Comparison of ENCODE assay signal across 24 cellular contexts in genomic region chr12:111414711-111415252, GRCh38. TPM values are rescaled to one million over a fixed set of nuclear protein-coding genes. Genes with fewer than 3 reads are reported as not detected.
DNase-seq lines count a peak whose midpoint lies in the region; ATAC-seq, FAIRE-seq and TF ChIP-seq lines count a peak whose summit lies in the region.
"Had no signal": no experiment of that assay in that cellular context is flagged by ENCODE, and none has a peak within 500 bp of the region (broad histone marks: within the 10 kb centered on the region; RNA-seq: fewer than 3 reads in every experiment).

No MANE protein-coding gene starts in this region.

- H2BK15ac ChIP-seq in H9 (ENCODE audit: low read depth, low read length) = no peak overlapping the region

- H3K27me3 Mint-ChIP-seq in activated T-cell treated with anti-CD3 and anti-CD28 coated beads, Interleukin-2, amount 50 U/mL, for 72 hours (ENCODE audit: low read depth) = no peaks in the 10 kb centered on the region
- no peaks in the 10 kb centered on the region for H3K27me3 Mint-ChIP-seq in activated T-cell treated with anti-CD3 and anti-CD28 coated beads, Interleukin-2, amount 50 U/mL, for 4 hours (ENCODE audit: low read depth)
- H3K27me3 Mint-ChIP-seq in H9 (ENCODE audit: low read depth) = no peaks in the 10 kb centered on the region
- H3K27me3 Mint-ChIP-seq: activated T-cell treated with anti-CD3 and anti-CD28 coated beads, Interleukin-2, amount 50 U/mL, for 24 hours had no signal

- no peak for DNase-seq in activated T-cell treated with anti-CD3 and anti-CD28 coated beads, Interleukin-2, amount 50 U/mL, for 72 hours
- DNase-seq in activated T-cell treated with anti-CD3 and anti-CD28 coated beads, Interleukin-2, amount 50 U/mL, for 4 hours = no peak
- DNase-seq in H9 = no peak
- DNase-seq in K562 (ENCODE audit: extremely low read depth in 1 of 4, low spot score in 3 of 4) = no peak
- DNase-seq: ACHN; activated T-cell treated with anti-CD3 and anti-CD28 coated beads, Interleukin-2, amount 50 U/mL, for 24 hours; Caco-2; head of caudate nucleus; kidney; midbrain; NCI-H1417 treated with DMSO at 0.1 percent for 48 hours; NCI-H226; pancreas; SHP77; stomach had no signal

- H3K23me2 ChIP-seq in H9 (ENCODE audit: insufficient read length, low read depth, low read length, poor library complexity, severe bottlenecking) = no peaks in the 10 kb centered on the region

- no peaks in the 10 kb centered on the region for H4K20me1 ChIP-seq in H9 (ENCODE audit: control insufficient read depth, insufficient read depth, insufficient read length)
- H4K20me1 ChIP-seq in K562 (replicated peaks; ENCODE audit: control insufficient read depth, insufficient read depth, low read length) = peaks cover 47% of the 10 kb centered on the region

- no peaks in the 10 kb centered on the region for H3K9me3 Mint-ChIP-seq in activated T-cell treated with anti-CD3 and anti-CD28 coated beads, Interleukin-2, amount 50 U/mL, for 72 hours
- H3K9me3 Mint-ChIP-seq in activated T-cell treated with anti-CD3 and anti-CD28 coated beads, Interleukin-2, amount 50 U/mL, for 4 hours = no peaks in the 10 kb centered on the region
- no peaks in the 10 kb centered on the region for H3K9me3 Mint-ChIP-seq in H9
- H3K9me3 Mint-ChIP-seq: activated T-cell treated with anti-CD3 and anti-CD28 coated beads, Interleukin-2, amount 50 U/mL, for 24 hours; T-helper 2 cell treated with Interferon-gamma antibody and Interleukin-4, amounts not matched to agents 5 μg/mL and 100 μg/mL, for 36 hours had no signal

- no peak for TF ChIP-seq EP300 in K562 (IDR thresholded peaks at IDR 0.05; ENCODE audit: low read length)

- H3K27me3 ChIP-seq in H9 (ENCODE audit: insufficient read depth, low read length) = no peaks in the 10 kb centered on the region
- H3K27me3 ChIP-seq in K562 (ENCODE audit: control insufficient read depth in 2 of 2, insufficient read depth in 2 of 2, low read length in 2 of 2) = no peaks in the 10 kb centered on the region
- no peaks in the 10 kb centered on the region for H3K27me3 ChIP-seq in neutrophil
- H3K27me3 ChIP-seq: esophagus muscularis mucosa, pancreas, stomach had no signal

- POLR2A ChIA-PET in K562 (lab: Yijun Ruan, JAX) = interaction anchor here (4.0 kb wide), 1 partner anchor 11 kb away, joined by 24 read pairs; no protein-coding TSS in a partner anchor

- no peak for FAIRE-seq in K562 (lab: Jason Lieb, UNC)
- FAIRE-seq: G401.6, kidney, pancreas, urothelium cell line had no signal

- no CpG with 5 or more reads among the region's 7 CpGs for WGBS in H9 (ENCODE audit: extremely low coverage, insufficient read length, low lambda C conversion rate)
- 96% methylated on average over 7 of the region's 7 CpGs for WGBS in K562 (ENCODE audit: insufficient coverage, low coverage, missing lambda C conversion rate)

- H2AFZ ChIP-seq in H9 (ENCODE audit: low read length) (no peak overlapping the region), K562 (ENCODE audit: low read depth, low read length) (no peak overlapping the region)

- H3K4me3 ChIP-seq in K562 = no peak overlapping the region
- H3K4me3 ChIP-seq in neutrophil (ENCODE audit: low read depth in 1 of 2, low read length in 1 of 2) = no peak overlapping the region
- H3K4me3 ChIP-seq: esophagus muscularis mucosa, pancreas, stomach had no signal

- no peak overlapping the region for H4K91ac ChIP-seq in H9 (ENCODE audit: insufficient read length, low read depth, low read length)

- in situ Hi-C loops in K562 (cut with MboI) = no loop called here

- no TSS peak for BruUV-seq in K562 (replicated peaks; lab: Mats Ljungman, UMichigan)

- TF ChIP-seq CTCF in H9 (conservative IDR thresholded peaks at IDR 0.05) = no peak
- TF ChIP-seq CTCF in K562 (IDR thresholded peaks at IDR 0.05 in 2 of 3, conservative IDR thresholded peaks at IDR 0.05 in 1 of 3; ENCODE audit: insufficient read depth in 2 of 3, low read depth in 1 of 3, low read length in 3 of 3) = no peak
- TF ChIP-seq CTCF in neutrophil (IDR thresholded peaks at IDR 0.05) = no peak

- peaks cover 53% of the 10 kb centered on the region for H3K4me1 Mint-ChIP-seq in activated T-cell treated with anti-CD3 and anti-CD28 coated beads, Interleukin-2, amount 50 U/mL, for 72 hours (ENCODE audit: low read depth)
- peaks cover 62% of the 10 kb centered on the region for H3K4me1 Mint-ChIP-seq in activated T-cell treated with anti-CD3 and anti-CD28 coated beads, Interleukin-2, amount 50 U/mL, for 4 hours (ENCODE audit: low read depth)
- peaks cover 51 to 58% of the 10 kb centered on the region in 2 experiments for H3K4me1 Mint-ChIP-seq in H9

- H3K9me3 ChIP-seq in H9 (ENCODE audit: control insufficient read depth, low read depth, low read length) (no peaks in the 10 kb centered on the region), K562 (replicated peaks; ENCODE audit: control insufficient read depth, insufficient read depth, low read depth, low read length) (no peaks in the 10 kb centered on the region), neutrophil (no peaks in the 10 kb centered on the region)
- H3K9me3 ChIP-seq: Caco-2, esophagus muscularis mucosa, pancreas, stomach had no signal

- no peak overlapping the region for H2BK120ac ChIP-seq in H9 (ENCODE audit: low read depth, low read length, poor library complexity, severe bottlenecking)

- no peak overlapping the region for H3K23ac ChIP-seq in H9 (ENCODE audit: insufficient read length, low read depth, low read length)

- H3K4me1 ChIP-seq in H9 (ENCODE audit: insufficient read depth, low read length) (peaks cover 6% of the 10 kb centered on the region), K562 (replicated peaks in 1 of 2; ENCODE audit: control insufficient read depth in 2 of 2, insufficient read depth in 2 of 2, low read length in 2 of 2) (peaks cover 43% of the 10 kb centered on the region in 2 experiments), neutrophil (ENCODE audit: control insufficient read depth in 1 of 2, insufficient read depth in 1 of 2, low read depth in 1 of 2, low read length in 1 of 2) (peaks cover 24 to 37% of the 10 kb centered on the region in 2 experiments)
- H3K4me1 ChIP-seq: Caco-2 had no signal

- H3K4me2 ChIP-seq in H9 (ENCODE audit: insufficient read depth, insufficient read length, low read length) (no peak overlapping the region), K562 (ENCODE audit: insufficient read depth, low read length) (no peak overlapping the region)

- H3K18ac ChIP-seq in H9 (ENCODE audit: insufficient read length, low read depth, low read length) = no peak overlapping the region

- H3K27ac Mint-ChIP-seq in activated T-cell treated with anti-CD3 and anti-CD28 coated beads, Interleukin-2, amount 50 U/mL, for 72 hours = peak overlapping the region; percentile 58
- peak overlapping the region in 2 of 3 experiments; percentile 38 to 81; a peak in 3 of 7 replicates for H3K27ac Mint-ChIP-seq in H9
- H3K27ac Mint-ChIP-seq: T-helper 2 cell treated with Interferon-gamma antibody and Interleukin-4, amounts not matched to agents 5 μg/mL and 100 μg/mL, for 36 hours had no signal

- H3K27ac ChIP-seq in H9 (ENCODE audit: insufficient read length, low read depth, low read length) (no peak overlapping the region), K562 (ENCODE audit: extremely low read depth, low read depth, low read length) (peak overlapping the region; percentile 29; the same call in 1 of the 3 replicates), neutrophil (peak overlapping the region; percentile 9)
- H3K27ac ChIP-seq: esophagus muscularis mucosa, pancreas had no signal

- no peak overlapping the region for H3T11ph ChIP-seq in H9 (ENCODE audit: low read length)

- H3K4me3 Mint-ChIP-seq in activated T-cell treated with anti-CD3 and anti-CD28 coated beads, Interleukin-2, amount 50 U/mL, for 72 hours = no peak overlapping the region
- H3K4me3 Mint-ChIP-seq in activated T-cell treated with anti-CD3 and anti-CD28 coated beads, Interleukin-2, amount 50 U/mL, for 4 hours = no peak overlapping the region
- no peak overlapping the region; a peak in 1 of 5 replicates for H3K4me3 Mint-ChIP-seq in H9
- H3K4me3 Mint-ChIP-seq: activated T-cell treated with anti-CD3 and anti-CD28 coated beads, Interleukin-2, amount 50 U/mL, for 24 hours; T-helper 2 cell treated with Interferon-gamma antibody and Interleukin-4, amounts not matched to agents 5 μg/mL and 100 μg/mL, for 36 hours had no signal

- intact Hi-C loops in K562 (cut with micrococcal nuclease) = no loop called here

- no peak overlapping the region for H2BK5ac ChIP-seq in H9 (ENCODE audit: insufficient read length, low read length)

- H3K36me3 Mint-ChIP-seq in activated T-cell treated with anti-CD3 and anti-CD28 coated beads, Interleukin-2, amount 50 U/mL, for 72 hours (ENCODE audit: insufficient read depth in 2 of 2) = peaks cover 0 to 15% of the 10 kb centered on the region in 2 donors
- H3K36me3 Mint-ChIP-seq in activated T-cell treated with anti-CD3 and anti-CD28 coated beads, Interleukin-2, amount 50 U/mL, for 4 hours (ENCODE audit: insufficient read depth) = peaks cover 23% of the 10 kb centered on the region
- H3K36me3 Mint-ChIP-seq in H9 (ENCODE audit: insufficient read depth in 1 of 3, low read depth in 3 of 3) = peaks cover 4 to 26% (median 9%) of the 10 kb centered on the region in 3 experiments; a peak in 6 of 7 replicates

- H3K9me1 ChIP-seq in K562 (ENCODE audit: control insufficient read depth, insufficient read depth, low read length) = peaks cover 18% of the 10 kb centered on the region

- H2BK12ac ChIP-seq in H9 (ENCODE audit: insufficient read length, low read depth, low read length) = no peak overlapping the region

- H3K79me2 ChIP-seq in H9 (ENCODE audit: insufficient read depth, low read length) = peaks cover 25% of the 10 kb centered on the region; the same call in 1 of the 2 replicates
- peaks cover 97% of the 10 kb centered on the region for H3K79me2 ChIP-seq in K562 (ENCODE audit: control insufficient read depth, insufficient read depth, low read length)

- TF ChIP-seq POLR2A in K562 (conservative IDR thresholded peaks at IDR 0.05) = no peak

- no peak overlapping the region for H4K5ac ChIP-seq in H9 (ENCODE audit: insufficient read length, low read depth, low read length)

- H3K36me3 ChIP-seq in K562 (ENCODE audit: control insufficient read depth, insufficient read depth, low read length) (peaks cover 82% of the 10 kb centered on the region), neutrophil (peaks cover 29% of the 10 kb centered on the region)

- H3K4ac ChIP-seq in H9 (ENCODE audit: low read depth, low read length) = no peak overlapping the region

- ATAC-seq in activated T-cell treated with anti-CD3 and anti-CD28 coated beads, Interleukin-2, amount 50 U/mL, for 72 hours (replicated peaks in 1 of 2) = no peak
- ATAC-seq in activated T-cell treated with anti-CD3 and anti-CD28 coated beads, Interleukin-2, amount 50 U/mL, for 4 hours = no peak
- ATAC-seq in K562 (no peak), GM19397 (IDR thresholded peaks at IDR 0.05; ENCODE audit: unreplicated experiment) (no peak), HG02885 (IDR thresholded peaks at IDR 0.05; ENCODE audit: poor library complexity, unreplicated experiment) (no peak), GM21576 (IDR thresholded peaks at IDR 0.05; ENCODE audit: unreplicated experiment) (no peak)
- ATAC-seq: activated CD4-positive, CD25-positive, alpha-beta regulatory T cell treated with anti-CD3 and anti-CD28 coated beads, Interleukin-2, amount 50 U/mL, for 24 hours; pancreas had no signal

- H3K14ac ChIP-seq in H9 (ENCODE audit: insufficient read depth, low read length) = no peak overlapping the region

- TF ChIP-seq RAD21 in K562 (CRISPR knock-in tag; conservative IDR thresholded peaks at IDR 0.05 in 1 of 2, IDR thresholded peaks at IDR 0.05 in 1 of 2) = no peak

- H3K79me1 ChIP-seq in H9 (ENCODE audit: insufficient read depth, low read depth, low read length, poor library complexity, severe bottlenecking) = no peaks in the 10 kb centered on the region

- no peak overlapping the region for H4K8ac ChIP-seq in H9 (replicated peaks; ENCODE audit: insufficient read length, low read depth, low read length)

- H2BK20ac ChIP-seq in H9 (ENCODE audit: low read depth, low read length, poor library complexity, severe bottlenecking) = no peak overlapping the region

- H3K9ac ChIP-seq in H9 (ENCODE audit: extremely low read depth, insufficient read length, low read length) (no peak overlapping the region), K562 (ENCODE audit: insufficient read depth in 1 of 2, low read depth in 2 of 2, low read length in 2 of 2) (peak overlapping the region in 1 of 2 experiments; percentile 8; a peak in 1 of 4 replicates)

- no peak overlapping the region for H3K56ac ChIP-seq in H9 (ENCODE audit: insufficient read length, low read depth, low read length)

- CTCF ChIA-PET in K562 (lab: Yijun Ruan, JAX; ENCODE audit: low intra/inter-chr PET ratio) = no interaction called here

- no peak overlapping the region for H2AK5ac ChIP-seq in H9 (ENCODE audit: insufficient read length, low read length)

RNA-seq across cellular contexts. Expression of gene SH2B3, which starts 9.1 kb away (rescaled TPM):
- total RNA-seq in activated T-cell treated with anti-CD3 and anti-CD28 coated beads, Interleukin-2, amount 50 U/mL, for 72 hours = 10 to 100 TPM; 33.3 to 37.4 TPM
- total RNA-seq in activated T-cell treated with anti-CD3 and anti-CD28 coated beads, Interleukin-2, amount 50 U/mL, for 4 hours = 10 to 100 TPM; 32.7 to 37.8 (median 35.9) TPM
- 37.9 and 40.3 TPM in 2 replicates for total RNA-seq in H9 (2021)
- 50.2 and 69.6 TPM in 2 replicates for total RNA-seq in K562 (2011; cell fraction: chromatin; rRNA removed; ENCODE audit: low replicate concordance)
- 38.4 and 40.4 TPM in 2 replicates for total RNA-seq in K562 (2011; cell fraction: nucleolus; rRNA removed)
- 52.1 and 86.9 TPM in 2 replicates for total RNA-seq in K562 (2011; cell fraction: nucleoplasm; rRNA removed)
- 46.7 and 52.0 TPM in 2 replicates for total RNA-seq in K562 (2014; rRNA removed)
- 37.4 and 46.7 TPM in 2 replicates for total RNA-seq in K562 (2014; rRNA removed; fragmentation: Illumina TruSeq; extraction: Trizol)
- total RNA-seq in K562 (2015; rRNA removed; fragmentation: Illumina TruSeq; extraction: Trizol) = 22.9 and 23.4 TPM in 2 replicates
- 63.8 and 75.3 TPM in 2 replicates for total RNA-seq in K562 (2021)
- 28.2 and 32.5 TPM in 2 replicates for polyA plus RNA-seq in K562 (2011; rRNA removed)
- 33.3 and 57.9 TPM in 2 replicates for polyA plus RNA-seq in K562 (2011; cell fraction: cytosol; rRNA removed)
- 25.5 and 39.5 TPM in 2 replicates for polyA plus RNA-seq in K562 (2011; cell fraction: nucleus; rRNA removed)
- 29.2 and 33.2 TPM in 2 replicates for polyA plus RNA-seq in K562 (2012)
- polyA plus RNA-seq in K562 (2014; fragmentation: Illumina TruSeq; extraction: Trizol) = 59.9 and 64.4 TPM in 2 replicates
- 10 to 100 TPM; 10.8 to 14.3 TPM for polyA plus RNA-seq in K562 (2014; fragmentation: Nextera tagmentation; extraction: Ambion mirVana)
- polyA plus RNA-seq in K562 (2014; rRNA removed) = 38.6 and 41.3 TPM in 2 replicates
- 22.2 and 28.8 TPM in 2 replicates for polyA minus RNA-seq in K562 (2011; rRNA and poly(A)+ RNA removed)
- 40.8 and 46.0 TPM in 2 replicates for polyA minus RNA-seq in K562 (2011; cell fraction: cytosol; rRNA and poly(A)+ RNA removed)
- 10.2 and 14.4 TPM in 2 replicates for polyA minus RNA-seq in K562 (2011; cell fraction: nucleus; rRNA and poly(A)+ RNA removed)

RNA-seq across cellular contexts. Expression of gene PHETA1, which starts 45.9 kb away (rescaled TPM):
- 1 to 10 TPM; 1.0 to 2.2 TPM for total RNA-seq in activated T-cell treated with anti-CD3 and anti-CD28 coated beads, Interleukin-2, amount 50 U/mL, for 72 hours
- total RNA-seq in activated T-cell treated with anti-CD3 and anti-CD28 coated beads, Interleukin-2, amount 50 U/mL, for 4 hours = 1 to 10 TPM; 1.3 to 3.3 (median 1.8) TPM
- 11.4 and 13.1 TPM in 2 replicates for total RNA-seq in H9 (2021)
- total RNA-seq in K562 (2011; cell fraction: chromatin; rRNA removed; ENCODE audit: low replicate concordance) = 4.2 and 14.8 TPM in 2 replicates
- total RNA-seq in K562 (2011; cell fraction: nucleolus; rRNA removed) = 14.1 and 15.7 TPM in 2 replicates
- 6.2 and 8.2 TPM in 2 replicates for total RNA-seq in K562 (2011; cell fraction: nucleoplasm; rRNA removed)
- 6.2 and 8.0 TPM in 2 replicates for total RNA-seq in K562 (2014; rRNA removed)
- 1.3 and 1.5 TPM in 2 replicates for total RNA-seq in K562 (2014; rRNA removed; fragmentation: Illumina TruSeq; extraction: Trizol)
- total RNA-seq in K562 (2015; rRNA removed; fragmentation: Illumina TruSeq; extraction: Trizol) = 3.0 and 3.5 TPM in 2 replicates
- 8.9 and 12.4 TPM in 2 replicates for total RNA-seq in K562 (2021)
- 2.2 and 2.5 TPM in 2 replicates for polyA plus RNA-seq in K562 (2011; rRNA removed)
- polyA plus RNA-seq in K562 (2011; cell fraction: cytosol; rRNA removed) = 2.8 and 8.2 TPM in 2 replicates
- 6.7 and 12.1 TPM in 2 replicates for polyA plus RNA-seq in K562 (2011; cell fraction: nucleus; rRNA removed)
- 6.0 and 7.5 TPM in 2 replicates for polyA plus RNA-seq in K562 (2012)
- 3.4 and 5.7 TPM in 2 replicates for polyA plus RNA-seq in K562 (2014; fragmentation: Illumina TruSeq; extraction: Trizol)
- under 1 TPM; 0.03 to 0.17 TPM for polyA plus RNA-seq in K562 (2014; fragmentation: Nextera tagmentation; extraction: Ambion mirVana)
- 6.9 and 7.2 TPM in 2 replicates for polyA plus RNA-seq in K562 (2014; rRNA removed)
- 0.84 and 1.5 TPM in 2 replicates for polyA minus RNA-seq in K562 (2011; rRNA and poly(A)+ RNA removed)
- polyA minus RNA-seq in K562 (2011; cell fraction: cytosol; rRNA and poly(A)+ RNA removed) = 2.2 and 4.1 TPM in 2 replicates
- polyA minus RNA-seq in K562 (2011; cell fraction: nucleus; rRNA and poly(A)+ RNA removed) = 3.6 and 4.3 TPM in 2 replicates
